Comparison of ENCODE assay signal across 26 cellular contexts in genomic region chr4:159144112-159144694, GRCh38. TPM values are rescaled to one million over a fixed set of nuclear protein-coding genes. Genes with fewer than 3 reads are reported as not detected.
DNase-seq lines count a peak whose midpoint lies in the region; ATAC-seq and TF ChIP-seq lines count a peak whose summit lies in the region.
"Had no signal": no experiment of that assay in that cellular context is flagged by ENCODE, and none has a peak within 500 bp of the region (broad histone marks: within the 10 kb centered on the region; RNA-seq: fewer than 3 reads in every experiment).

No MANE protein-coding gene starts in this region.

- H3K27ac ChIP-seq in ovary (no peak overlapping the region), esophagus muscularis mucosa (replicated peaks in 1 of 4) (no peak overlapping the region)
- H3K27ac ChIP-seq: neutrophil, psoas muscle, testis, vagina had no signal

- no peaks in the 10 kb centered on the region for H3K27me3 Mint-ChIP-seq in dendritic cell treated with granulocyte-macrophage colony-stimulating factor and Interleukin-4, amounts not matched to agents 40 ng/mL and 50 ng/mL, for 4 days
- H3K27me3 Mint-ChIP-seq: activated B cell treated with CpG ODN at 0.5 μM for 24 hours; activated CD8-positive, alpha-beta memory T cell treated with anti-CD3 and anti-CD28 coated beads, Interleukin-2, amount 10 ng/mL, durations not matched to agents 7 days and 5 days; CD4-positive, alpha-beta T cell; stimulated activated memory B cell treated with anti-CD40 and anti-IgM and Interleukin-4, amounts not matched to agents 10 μg/mL and 1 μg/mL and 100 μg/mL, for 72 hours had no signal

- peaks cover 6% of the 10 kb centered on the region for H3K4me1 ChIP-seq in ovary (ENCODE audit: insufficient read depth)
- peaks cover 60 to 72% (median 67%) of the 10 kb centered on the region in 4 donors for H3K4me1 ChIP-seq in esophagus muscularis mucosa
- H3K4me1 ChIP-seq: testis had no signal

- H3K4me3 Mint-ChIP-seq in dendritic cell treated with granulocyte-macrophage colony-stimulating factor and Interleukin-4, amounts not matched to agents 40 ng/mL and 50 ng/mL, for 4 days: no peak overlapping the region
- H3K4me3 Mint-ChIP-seq: activated B cell treated with CpG ODN at 0.5 μM for 24 hours; activated CD8-positive, alpha-beta memory T cell treated with anti-CD3 and anti-CD28 coated beads, Interleukin-2, amount 10 ng/mL, durations not matched to agents 7 days and 5 days; CD4-positive, alpha-beta T cell; immature natural killer cell; stimulated activated memory B cell treated with anti-CD40 and anti-IgM and Interleukin-4, amounts not matched to agents 10 μg/mL and 1 μg/mL and 100 μg/mL, for 72 hours had no signal

- ATAC-seq in GM18498 (IDR thresholded peaks at IDR 0.05; ENCODE audit: unreplicated experiment) (peak; percentile 51), GM21717 (IDR thresholded peaks at IDR 0.05; ENCODE audit: unreplicated experiment) (peak; percentile 57), HG03432 (IDR thresholded peaks at IDR 0.05; ENCODE audit: unreplicated experiment) (peak; percentile 58)
- ATAC-seq: activated CD8-positive, alpha-beta memory T cell treated with anti-CD3 and anti-CD28 coated beads, Interleukin-2, amount 10 ng/mL, durations not matched to agents 7 days and 5 days; left lobe of liver; psoas muscle; stimulated activated memory B cell treated with anti-CD40 and anti-IgM and Interleukin-4, amounts not matched to agents 10 μg/mL and 1 μg/mL and 100 μg/mL, for 72 hours had no signal

- intact Hi-C loops in dendritic cell treated with granulocyte-macrophage colony-stimulating factor and Interleukin-4, amounts not matched to agents 40 ng/mL and 50 ng/mL, for 4 days (cut with micrococcal nuclease): no loop called here
- intact Hi-C loops in ovary (cut with DNase I): no loop called here
- intact Hi-C loops in esophagus muscularis mucosa (cut with DNase I): no loop called here

- H3K27me3 ChIP-seq in ovary: no peaks in the 10 kb centered on the region
- no peaks in the 10 kb centered on the region for H3K27me3 ChIP-seq in esophagus muscularis mucosa
- H3K27me3 ChIP-seq: neutrophil, sigmoid colon, testis, vagina had no signal

- no peaks in the 10 kb centered on the region for H3K36me3 Mint-ChIP-seq in dendritic cell treated with granulocyte-macrophage colony-stimulating factor and Interleukin-4, amounts not matched to agents 40 ng/mL and 50 ng/mL, for 4 days (ENCODE audit: low read depth)
- H3K36me3 Mint-ChIP-seq: activated CD8-positive, alpha-beta memory T cell treated with anti-CD3 and anti-CD28 coated beads, Interleukin-2, amount 10 ng/mL, durations not matched to agents 7 days and 5 days; immature natural killer cell; stimulated activated memory B cell treated with anti-CD40 and anti-IgM and Interleukin-4, amounts not matched to agents 10 μg/mL and 1 μg/mL and 100 μg/mL, for 72 hours had no signal

- 73 to 77% (median 76%) methylated on average over 4 of the region's 4 CpGs for WGBS in ovary, 3 donors
- WGBS in esophagus muscularis mucosa: 64% methylated on average over 4 of the region's 4 CpGs

- no peaks in the 10 kb centered on the region for H3K9me3 Mint-ChIP-seq in dendritic cell treated with granulocyte-macrophage colony-stimulating factor and Interleukin-4, amounts not matched to agents 40 ng/mL and 50 ng/mL, for 4 days
- H3K9me3 Mint-ChIP-seq: activated B cell treated with CpG ODN at 0.5 μM for 24 hours; CD4-positive, alpha-beta T cell; immature natural killer cell; stimulated activated memory B cell treated with anti-CD40 and anti-IgM and Interleukin-4, amounts not matched to agents 10 μg/mL and 1 μg/mL and 100 μg/mL, for 72 hours had no signal

- DNase-seq in islet precursor cell (no peak), ovary (no peak), GOT3 (lab: John Stamatoyannopoulos, UW) (no peak), esophagus muscularis mucosa (ENCODE audit: extremely low spot score) (no peak)
- DNase-seq: activated B cell treated with CpG ODN at 0.5 μM for 24 hours; activated CD8-positive, alpha-beta memory T cell treated with anti-CD3 and anti-CD28 coated beads, Interleukin-2, amount 10 ng/mL, durations not matched to agents 7 days and 5 days; activated T-cell treated with anti-CD3 and anti-CD28 coated beads, Interleukin-2, amount 50 U/mL, for 48 hours; CD4-positive, alpha-beta T cell; hypothalamus; immature natural killer cell; mesendoderm; NCI-H1092 treated with DMSO at 0.1 percent for 48 hours; NCI-H2029 treated with DMSO at 0.1 percent for 48 hours; NCI-H69; psoas muscle; sigmoid colon; stimulated activated CD4-positive, alpha-beta T cell treated with anti-CD3 and anti-CD28 coated beads, Interleukin-4, amount 100 ng/mL, for 4 hours; testis had no signal

- H3K4me3 ChIP-seq in ovary (no peak overlapping the region), esophagus muscularis mucosa (no peak overlapping the region)
- H3K4me3 ChIP-seq: psoas muscle, sigmoid colon, testis, vagina had no signal

- H3K9me3 ChIP-seq in ovary (no peaks in the 10 kb centered on the region), esophagus muscularis mucosa (no peaks in the 10 kb centered on the region)
- H3K9me3 ChIP-seq: neutrophil, psoas muscle, sigmoid colon, testis, vagina had no signal

- TF ChIP-seq CTCF in ovary (IDR thresholded peaks at IDR 0.05): no peak
- no peak for TF ChIP-seq CTCF in esophagus muscularis mucosa (IDR thresholded peaks at IDR 0.05)

- TF ChIP-seq POLR2A in ovary (IDR thresholded peaks at IDR 0.05) (no peak), esophagus muscularis mucosa (IDR thresholded peaks at IDR 0.05; ENCODE audit: low read depth) (no peak)

- no peaks in the 10 kb centered on the region for H3K36me3 ChIP-seq in ovary
- H3K36me3 ChIP-seq in esophagus muscularis mucosa: no peaks in the 10 kb centered on the region
- H3K36me3 ChIP-seq: neutrophil, sigmoid colon, vagina had no signal

- TF ChIP-seq EP300 in ovary (IDR thresholded peaks at IDR 0.05) (no peak), esophagus muscularis mucosa (IDR thresholded peaks at IDR 0.05) (no peak)

- peaks cover 20% of the 10 kb centered on the region for H3K4me1 Mint-ChIP-seq in dendritic cell treated with granulocyte-macrophage colony-stimulating factor and Interleukin-4, amounts not matched to agents 40 ng/mL and 50 ng/mL, for 4 days (ENCODE audit: low read depth)
- H3K4me1 Mint-ChIP-seq: activated CD8-positive, alpha-beta memory T cell treated with anti-CD3 and anti-CD28 coated beads, Interleukin-2, amount 10 ng/mL, durations not matched to agents 7 days and 5 days; immature natural killer cell had no signal

- H3K27ac Mint-ChIP-seq in dendritic cell treated with granulocyte-macrophage colony-stimulating factor and Interleukin-4, amounts not matched to agents 40 ng/mL and 50 ng/mL, for 4 days: peak overlapping the region; percentile 1
- H3K27ac Mint-ChIP-seq: activated B cell treated with CpG ODN at 0.5 μM for 24 hours; activated CD8-positive, alpha-beta memory T cell treated with anti-CD3 and anti-CD28 coated beads, Interleukin-2, amount 10 ng/mL, durations not matched to agents 7 days and 5 days; CD4-positive, alpha-beta T cell; immature natural killer cell; stimulated activated memory B cell treated with anti-CD40 and anti-IgM and Interleukin-4, amounts not matched to agents 10 μg/mL and 1 μg/mL and 100 μg/mL, for 72 hours had no signal

RNA-seq across cellular contexts. Expression of gene RAPGEF2, which starts 41.3 kb away (rescaled TPM):
- total RNA-seq in ovary: 10 to 100 TPM; 22.4 to 46.5 (median 25.4) TPM
- 10 to 100 TPM; 11.5 to 26.1 TPM for polyA plus RNA-seq in ovary
- total RNA-seq in esophagus muscularis mucosa: 10 to 100 TPM; 55.6 to 61.5 (median 58.4) TPM
